Comparison of ENCODE assay signal across 9 cellular contexts in the genomic region with DNA sequence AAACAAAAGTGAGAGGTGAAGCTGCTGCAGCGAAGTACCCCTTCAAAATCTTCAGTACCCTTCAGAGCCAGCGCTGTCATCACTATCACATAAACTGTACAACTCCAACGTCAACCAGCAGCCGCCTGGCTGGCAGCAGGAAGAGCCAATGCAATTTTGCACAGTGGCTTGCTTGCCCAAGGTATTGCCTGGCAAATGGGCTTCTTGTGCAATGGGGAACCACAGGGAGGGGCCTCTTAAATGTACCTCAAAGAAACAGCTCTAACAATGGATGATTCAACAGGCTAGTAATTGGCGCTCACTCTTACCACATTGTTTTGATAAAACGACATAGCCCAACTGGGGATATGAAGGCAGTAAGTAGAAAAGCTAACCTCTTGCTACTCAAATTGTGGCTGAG.
DNase-seq lines count a peak whose midpoint lies in the region; ATAC-seq and TF ChIP-seq lines count a peak whose summit lies in the region.
"Had no signal": no experiment of that assay in that cellular context is flagged by ENCODE, and none has a peak within 500 bp of the region (broad histone marks: within the 10 kb centered on the region; RNA-seq: fewer than 3 reads in every experiment).

No MANE protein-coding gene starts in this region.

- TF ChIP-seq POLR2A in stomach (IDR thresholded peaks at IDR 0.05): no peak

- peak overlapping the region; percentile 80 for H3K27ac Mint-ChIP-seq in activated T-cell treated with anti-CD3 and anti-CD28 coated beads, Interleukin-2, amount 50 U/mL, for 24 hours
- H3K27ac Mint-ChIP-seq in glutamatergic neuron (ENCODE audit: unreplicated experiment): peak overlapping the region; percentile 54

- peaks cover 10% of the 10 kb centered on the region for H3K36me3 Mint-ChIP-seq in activated T-cell treated with anti-CD3 and anti-CD28 coated beads, Interleukin-2, amount 50 U/mL, for 24 hours (ENCODE audit: low read depth)
- peaks cover 4% of the 10 kb centered on the region for H3K36me3 Mint-ChIP-seq in glutamatergic neuron (ENCODE audit: unreplicated experiment)

- intact Hi-C loops in stomach (cut with DNase I; ENCODE audit: low total_unique reads): no loop called here

- no peak overlapping the region for H3K4me3 ChIP-seq in stomach

- H3K4me1 Mint-ChIP-seq in activated T-cell treated with anti-CD3 and anti-CD28 coated beads, Interleukin-2, amount 50 U/mL, for 24 hours (ENCODE audit: low read depth): peaks cover 81% of the 10 kb centered on the region
- peaks cover 13% of the 10 kb centered on the region for H3K4me1 Mint-ChIP-seq in glutamatergic neuron (ENCODE audit: low read depth, unreplicated experiment)

- peaks cover 6% of the 10 kb centered on the region for H3K9me3 Mint-ChIP-seq in activated T-cell treated with anti-CD3 and anti-CD28 coated beads, Interleukin-2, amount 50 U/mL, for 24 hours
- peaks cover 6% of the 10 kb centered on the region for H3K9me3 Mint-ChIP-seq in glutamatergic neuron (ENCODE audit: unreplicated experiment)
- H3K9me3 Mint-ChIP-seq: nephron had no signal

- H3K4me3 Mint-ChIP-seq in activated T-cell treated with anti-CD3 and anti-CD28 coated beads, Interleukin-2, amount 50 U/mL, for 24 hours: peak overlapping the region; percentile 52
- H3K4me3 Mint-ChIP-seq in glutamatergic neuron (ENCODE audit: unreplicated experiment): no peak overlapping the region

- TF ChIP-seq EP300 in stomach (IDR thresholded peaks at IDR 0.05): no peak

- no peaks in the 10 kb centered on the region for H3K9me3 ChIP-seq in stomach

- TF ChIP-seq CTCF in glutamatergic neuron (IDR thresholded peaks at IDR 0.05; ENCODE audit: partially characterized antibody, unreplicated experiment) (no peak), stomach (IDR thresholded peaks at IDR 0.05) (no peak)

- H3K27me3 Mint-ChIP-seq in activated T-cell treated with anti-CD3 and anti-CD28 coated beads, Interleukin-2, amount 50 U/mL, for 24 hours: no peaks in the 10 kb centered on the region
- peaks cover 3% of the 10 kb centered on the region for H3K27me3 Mint-ChIP-seq in glutamatergic neuron (ENCODE audit: unreplicated experiment)

- H3K36me3 ChIP-seq in stomach: no peaks in the 10 kb centered on the region

- H3K27me3 ChIP-seq in stomach: no peaks in the 10 kb centered on the region

- WGBS in stomach, 5 donors: 68 to 79% (median 76%) methylated on average over 6 of the region's 6 CpGs

- DNase-seq in A172 (ENCODE audit: low spot score): peak; percentile 78
- peak; percentile 99 for DNase-seq in LHCN-M2 (ENCODE audit: low read depth)
- no peak for DNase-seq in activated T-cell treated with anti-CD3 and anti-CD28 coated beads, Interleukin-2, amount 50 U/mL, for 24 hours
- DNase-seq in glutamatergic neuron: no peak
- DNase-seq in stomach: peak; percentile 59

- H3K27ac ChIP-seq in stomach: peak overlapping the region in 3 of 5 donors; percentile 61 to 81 (median 80)

- ATAC-seq in GM19463 (IDR thresholded peaks at IDR 0.05; ENCODE audit: unreplicated experiment) (no peak), HG02759 (IDR thresholded peaks at IDR 0.05; ENCODE audit: unreplicated experiment) (no peak), HG02973 (IDR thresholded peaks at IDR 0.05; ENCODE audit: unreplicated experiment) (no peak)

- H3K4me1 ChIP-seq in stomach: peaks cover 27 to 76% (median 30%) of the 10 kb centered on the region in 4 donors

Comparison
In these comparisons a context has a peak if more than half of its experiments do, and no peak if none do; other contexts are left out.
1. DNase-seq: peak in A172 (single experiment), LHCN-M2 (single experiment) and stomach (single experiment); none in activated T-cell treated with anti-CD3 and anti-CD28 coated beads, Interleukin-2, amount 50 U/mL, for 24 hours (single experiment) and glutamatergic neuron (single experiment).